In genomic region chr9:786405-786804, GRCh38 we compare ENCODE assay signal across 25 cellular contexts. TPM values are rescaled to one million over a fixed set of nuclear protein-coding genes. Genes with fewer than 3 reads are reported as not detected.
"Had no signal": no experiment of that assay in that cellular context is flagged by ENCODE, and none has a peak within 500 bp of the region (broad histone marks: within the 10 kb centered on the region; RNA-seq: fewer than 3 reads in every experiment).

No MANE protein-coding gene starts in this region.

- H3K27me3 Mint-ChIP-seq: stimulated activated memory B cell treated with anti-CD40 and anti-IgM and Interleukin-4, amounts not matched to agents 10 μg/mL and 1 μg/mL and 100 μg/mL, for 72 hours had no signal

- H3K9me3 Mint-ChIP-seq: naive thymus-derived CD8-positive, alpha-beta T cell; stimulated activated memory B cell treated with anti-CD40 and anti-IgM and Interleukin-4, amounts not matched to agents 10 μg/mL and 1 μg/mL and 100 μg/mL, for 72 hours; stimulated activated naive CD8-positive, alpha-beta T cell treated with anti-CD3 and anti-CD28 coated beads, Interleukin-15, Interleukin-2, amounts not matched to agents 100 ng/mL and 50 ng/mL, for 24 hours had no signal

- H3K4me2 ChIP-seq: hepatocyte had no signal

- H3K79me2 ChIP-seq: hepatocyte had no signal

- H3K4me1 ChIP-seq: colonic mucosa, psoas muscle, spleen, tibial nerve, uterus had no signal

- H3K27ac Mint-ChIP-seq: naive thymus-derived CD8-positive, alpha-beta T cell; stimulated activated memory B cell treated with anti-CD40 and anti-IgM and Interleukin-4, amounts not matched to agents 10 μg/mL and 1 μg/mL and 100 μg/mL, for 72 hours; stimulated activated naive CD8-positive, alpha-beta T cell treated with anti-CD3 and anti-CD28 coated beads, Interleukin-15, Interleukin-2, amounts not matched to agents 100 ng/mL and 50 ng/mL, for 24 hours had no signal

- H3K4me3 ChIP-seq: colonic mucosa, hepatocyte, mucosa of descending colon, psoas muscle, spleen, tibial nerve, uterus had no signal

- ATAC-seq: left colon; mucosa of descending colon; naive thymus-derived CD8-positive, alpha-beta T cell; psoas muscle; sciatic nerve had no signal

- H3K4me1 Mint-ChIP-seq: naive thymus-derived CD8-positive, alpha-beta T cell; stimulated activated memory B cell treated with anti-CD40 and anti-IgM and Interleukin-4, amounts not matched to agents 10 μg/mL and 1 μg/mL and 100 μg/mL, for 72 hours had no signal

- H3K27me3 ChIP-seq: colonic mucosa, hepatocyte, neutrophil, spleen, tibial nerve, uterus had no signal

- H3K9me3 ChIP-seq: colonic mucosa, mucosa of descending colon, neutrophil, psoas muscle, spleen, tibial nerve, uterus had no signal

- H3K4me3 Mint-ChIP-seq: naive thymus-derived CD8-positive, alpha-beta T cell; stimulated activated memory B cell treated with anti-CD40 and anti-IgM and Interleukin-4, amounts not matched to agents 10 μg/mL and 1 μg/mL and 100 μg/mL, for 72 hours; stimulated activated naive CD8-positive, alpha-beta T cell treated with anti-CD3 and anti-CD28 coated beads, Interleukin-15, Interleukin-2, amounts not matched to agents 100 ng/mL and 50 ng/mL, for 24 hours had no signal

- DNase-seq: colonic mucosa; dermis blood vessel endothelial cell; foreskin melanocyte; head of caudate nucleus; left colon; mammary epithelial cell; mucosa of descending colon; naive thymus-derived CD8-positive, alpha-beta T cell; psoas muscle; retina; spleen; stimulated activated CD4-positive, alpha-beta T cell treated with anti-CD3 and anti-CD28 coated beads, Interleukin-15, amount 100 ng/mL, for 24 hours; stimulated activated CD4-positive, alpha-beta T cell treated with anti-CD3 and anti-CD28 coated beads, Interleukin-1b, Interleukin-23, amount 100 ng/mL, for 48 hours; stimulated activated CD4-positive, alpha-beta T cell treated with anti-CD3 and anti-CD28 coated beads, Interleukin-4, amount 100 ng/mL, for 24 hours; uterus had no signal

- H3K36me3 ChIP-seq: colonic mucosa, neutrophil, spleen, tibial nerve, uterus had no signal

- H3K27ac ChIP-seq: colonic mucosa, hepatocyte, neutrophil, psoas muscle, spleen, tibial nerve, uterus had no signal

- H2AFZ ChIP-seq: hepatocyte had no signal

- H3K36me3 Mint-ChIP-seq: naive thymus-derived CD8-positive, alpha-beta T cell; stimulated activated memory B cell treated with anti-CD40 and anti-IgM and Interleukin-4, amounts not matched to agents 10 μg/mL and 1 μg/mL and 100 μg/mL, for 72 hours had no signal

RNA-seq across cellular contexts. Expression of gene DMRT1, which starts 55.1 kb away (rescaled TPM):
- total RNA-seq: colonic mucosa; dermis blood vessel endothelial cell; hepatocyte; left colon; liver; mammary epithelial cell; mucosa of descending colon; naive thymus-derived CD8-positive, alpha-beta T cell; osteoblast; psoas muscle; sciatic nerve; skeletal muscle tissue; spleen; tibial nerve; uterus had no signal
- polyA plus RNA-seq: esophagus; hepatocyte; liver; mammary epithelial cell; naive thymus-derived CD8-positive, alpha-beta T cell; psoas muscle; spleen had no signal
